In genomic region chr2:64329848-64330247, GRCh38 we compare ENCODE assay signal across 12 cellular contexts.
DNase-seq lines count a peak whose midpoint lies in the region; ATAC-seq and TF ChIP-seq lines count a peak whose summit lies in the region.
"Had no signal": no experiment of that assay in that cellular context is flagged by ENCODE, and none has a peak within 500 bp of the region (broad histone marks: within the 10 kb centered on the region; RNA-seq: fewer than 3 reads in every experiment).

No MANE protein-coding gene starts in this region.

- H3K4ac ChIP-seq in IMR-90 (ENCODE audit: low read depth, low read length), result no peak overlapping the region

- H3K23ac ChIP-seq in IMR-90 (ENCODE audit: low read depth, low read length), result no peak overlapping the region

- no peak for TF ChIP-seq EP300 in stomach (IDR thresholded peaks at IDR 0.05)

- H3K27ac ChIP-seq in IMR-90 (ENCODE audit: insufficient read depth, low read length) (no peak overlapping the region), coronary artery (peak overlapping the region; percentile 71 to 87), stomach (peak overlapping the region; percentile 41 to 80 (median 69))

- no peak overlapping the region for H3K4me2 ChIP-seq in IMR-90 (ENCODE audit: low read depth, low read length)

- DNase-seq in IMR-90 (peak; percentile 4), coronary artery (ENCODE audit: low spot score) (no peak), left colon (peak; percentile 57 to 80), stomach (peak; percentile 54), DMS 273 (lab: John Stamatoyannopoulos, UW; ENCODE audit: unreplicated experiment) (no peak), T-helper 9 cell (no peak), NCI-H1092 treated with DMSO at 0.1 percent for 48 hours (lab: John Stamatoyannopoulos, UW) (no peak)
- DNase-seq: activated CD4-positive, alpha-beta memory T cell treated with anti-CD3 and anti-CD28 coated beads, Interleukin-2, amount 10 ng/mL, durations not matched to agents 7 days and 5 days; NCI-H2029 treated with DMSO at 0.1 percent for 48 hours; posterior cingulate gyrus; SIG-M5 had no signal

- WGBS in IMR-90 (ENCODE audit: extremely low coverage in 2 of 2, insufficient read length in 1 of 2), 2 experiments, result no CpG with 5 or more reads among the region's 2 CpGs
- 4 to 19% (median 8%) methylated on average over 2 of the region's 2 CpGs for WGBS in stomach, 5 donors

- H2BK5ac ChIP-seq in IMR-90 (ENCODE audit: low read depth, low read length, poor library complexity, severe bottlenecking), result no peak overlapping the region

- no peak overlapping the region for H2BK15ac ChIP-seq in IMR-90 (ENCODE audit: low read depth, low read length)

- H3K4me3 ChIP-seq in IMR-90 (ENCODE audit: insufficient read depth, low read depth, low read length) (no peak overlapping the region), coronary artery (no peak overlapping the region), stomach (no peak overlapping the region)

- dilution Hi-C loops in IMR-90 (cut with HindIII; ENCODE audit: low sequenced_read_pairs, unreplicated experiment), result no loop called here

- no peak overlapping the region for H2AK9ac ChIP-seq in IMR-90 (replicated peaks; ENCODE audit: low read depth, low read length, poor library complexity)

- no peak overlapping the region for H2BK20ac ChIP-seq in IMR-90 (ENCODE audit: low read depth, low read length)

- H3K27me3 ChIP-seq in IMR-90 (ENCODE audit: control insufficient read depth, insufficient read depth, low read length) (peaks cover 12% of the 10 kb centered on the region), stomach (no peaks in the 10 kb centered on the region)

- H3K18ac ChIP-seq in IMR-90 (ENCODE audit: low read depth, low read length), result no peak overlapping the region

- TF ChIP-seq RAD21 in IMR-90 (IDR thresholded peaks at IDR 0.05; ENCODE audit: low read length), result no peak

- H4K20me1 ChIP-seq in IMR-90 (ENCODE audit: insufficient read depth, low read length), result no peaks in the 10 kb centered on the region

- H4K5ac ChIP-seq in IMR-90 (ENCODE audit: low read depth, low read length), result no peak overlapping the region

- no peak overlapping the region for H2AK5ac ChIP-seq in IMR-90 (ENCODE audit: low read depth, low read length)

- TF ChIP-seq CTCF in IMR-90 (conservative IDR thresholded peaks at IDR 0.05; ENCODE audit: low read depth, low read length) (no peak), coronary artery (IDR thresholded peaks at IDR 0.05) (no peak), stomach (IDR thresholded peaks at IDR 0.05) (no peak)

- POLR2A ChIA-PET in IMR-90 (lab: Charles Lee; ENCODE audit: unreplicated experiment), result no interaction called here

- H3K14ac ChIP-seq in IMR-90 (replicated peaks; ENCODE audit: low read depth, low read length), result no peak overlapping the region

- H3K79me1 ChIP-seq in IMR-90 (ENCODE audit: low read depth in 1 of 2, low read length in 2 of 2), result no peaks in the 10 kb centered on the region

- no TSS peak for BruUV-seq in IMR-90 (replicated peaks; lab: Mats Ljungman, UMichigan)

- H3K36me3 ChIP-seq in IMR-90 (ENCODE audit: control insufficient read depth, insufficient read depth, low read length), result no peaks in the 10 kb centered on the region
- H3K36me3 ChIP-seq in stomach, result no peaks in the 10 kb centered on the region

- CTCF ChIA-PET in IMR-90 (lab: Yijun Ruan, JAX), result interaction anchor here (0.7 to 3.7 kb wide), 11 partner anchors 11 to 281 kb away, joined by 3 to 36 read pairs (median 5); no protein-coding TSS in a partner anchor

- no peak overlapping the region for H4K8ac ChIP-seq in IMR-90 (ENCODE audit: low read depth in 2 of 2, low read length in 2 of 2)

- peak; percentile 28 for ATAC-seq in IMR-90 (ENCODE audit: low read depth)
- peak; percentile 95 for ATAC-seq in left colon
- ATAC-seq in HG03280 (IDR thresholded peaks at IDR 0.05; ENCODE audit: unreplicated experiment), result no peak

- no peak overlapping the region for H2AFZ ChIP-seq in IMR-90 (replicated peaks; ENCODE audit: low read length, poor library complexity)

- intact Hi-C loops in IMR-90 (cut with micrococcal nuclease), result loop anchor here (1.0 to 10.0 kb wide), 6 partner anchors 233 to 1242 kb away; no protein-coding TSS in a partner anchor
- intact Hi-C loops in left colon (cut with DNase I, micrococcal nuclease), result loop anchor here (5.0 to 10.0 kb wide), 4 partner anchors 147 to 283 kb away; no protein-coding TSS in a partner anchor
- intact Hi-C loops in stomach (cut with DNase I; ENCODE audit: low total_unique reads), result loop anchor here (5.0 kb wide), 1 partner anchor 157 kb away; no protein-coding TSS in a partner anchor

- H3K9me1 ChIP-seq in IMR-90 (ENCODE audit: insufficient read depth, low read length), result no peaks in the 10 kb centered on the region

- H3K4me1 ChIP-seq in IMR-90 (ENCODE audit: control insufficient read depth, insufficient read depth, low read length) (peaks cover 6% of the 10 kb centered on the region; the same call in 1 of the 2 replicates), stomach (peaks cover 18 to 45% (median 27%) of the 10 kb centered on the region in 4 donors)

- H4K91ac ChIP-seq in IMR-90 (ENCODE audit: insufficient read depth, low read depth, low read length), result no peak overlapping the region

- no peak overlapping the region for H3K56ac ChIP-seq in IMR-90 (ENCODE audit: extremely low read depth, insufficient read depth, low read length)

- no peak for TF ChIP-seq POLR2A in IMR-90 (IDR thresholded peaks at IDR 0.05; ENCODE audit: low read depth, low read length)
- TF ChIP-seq POLR2A in stomach (IDR thresholded peaks at IDR 0.05), result no peak

- H3K9ac ChIP-seq in IMR-90 (ENCODE audit: low read depth, low read length), result no peak overlapping the region

- H2BK120ac ChIP-seq in IMR-90 (ENCODE audit: low read depth, low read length), result no peak overlapping the region; the same call in 1 of the 2 replicates

- H3K9me3 ChIP-seq in IMR-90 (ENCODE audit: control insufficient read depth, insufficient read depth, low read length) (no peaks in the 10 kb centered on the region), stomach (no peaks in the 10 kb centered on the region)

- in situ Hi-C loops in IMR-90 (cut with MboI; ENCODE audit: low sequenced_read_pairs), result loop anchor here (5.0 to 25.0 kb wide), 5 partner anchors 157 to 707 kb away; no protein-coding TSS in a partner anchor

TF ChIP-seq in IMR-90, 13 proteins besides CTCF, POLR2A, EP300 and RAD21:
- TF ChIP-seq MAFK (IDR thresholded peaks at IDR 0.05; ENCODE audit: low read depth, low read length), result no peak
- TF ChIP-seq MXI1 (IDR thresholded peaks at IDR 0.05; ENCODE audit: borderline replicate concordance, low read depth, low read length), result no peak
- TF ChIP-seq ELK1 (IDR thresholded peaks at IDR 0.05; ENCODE audit: borderline replicate concordance, low read depth, low read length), result no peak
- TF ChIP-seq RFX5 (IDR thresholded peaks at IDR 0.05; ENCODE audit: low read depth, low read length), result no peak

Comparison
In these comparisons a context has a peak if more than half of its experiments do, and no peak if none do; other contexts are left out.
1. DNase-seq: peak in IMR-90 (single experiment), left colon (2 of 2) and stomach (single experiment); none in coronary artery (single experiment), DMS 273 (single experiment), T-helper 9 cell (single experiment) and NCI-H1092 treated with DMSO at 0.1 percent for 48 hours (single experiment).